8 cellular contexts compared by ENCODE assay signal in the genomic region with DNA sequence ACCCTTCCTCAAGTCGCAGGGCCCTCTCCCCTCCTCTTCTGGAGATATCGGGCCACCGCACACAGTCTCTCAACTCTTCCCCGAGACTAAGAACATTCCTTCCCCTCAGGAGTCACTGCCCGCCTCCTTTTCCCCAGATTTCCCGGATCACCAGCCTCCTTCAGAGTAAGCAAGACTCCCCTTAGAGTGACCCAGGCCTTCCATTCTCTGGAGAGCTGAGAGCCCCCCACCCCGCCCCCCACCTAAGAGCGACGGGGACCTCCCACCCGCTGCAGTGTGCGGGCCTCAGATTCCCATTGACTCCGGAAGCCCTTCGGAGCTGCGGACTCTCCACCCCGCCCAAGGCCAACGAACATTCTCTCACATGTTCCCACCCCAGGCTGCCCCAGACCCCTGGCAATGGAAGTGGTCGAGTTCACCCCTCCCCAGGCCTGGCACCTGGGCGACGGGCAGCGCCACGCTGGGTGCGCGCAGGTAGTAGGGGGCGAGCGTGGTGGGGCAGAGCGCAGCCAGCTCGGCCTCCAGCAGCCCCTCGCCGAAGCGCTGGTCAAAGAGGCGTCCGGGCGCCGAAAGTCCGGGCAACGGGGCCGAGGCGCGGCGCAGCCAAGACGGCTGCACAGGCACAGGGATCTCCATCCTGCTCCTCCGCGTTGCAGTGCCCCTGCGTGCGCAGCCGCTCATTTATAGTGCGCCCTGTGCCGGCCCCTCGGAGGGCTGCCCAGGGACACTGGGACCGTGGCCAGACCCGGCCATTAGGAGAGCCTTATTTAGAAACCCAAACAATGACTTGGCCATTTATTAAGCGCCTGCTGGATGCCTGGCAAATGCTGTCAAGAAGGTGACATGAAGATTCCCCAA. TPM values are rescaled to one million over a fixed set of nuclear protein-coding genes. Genes with fewer than 3 reads are reported as not detected.
DNase-seq lines count a peak whose midpoint lies in the region; ATAC-seq, FAIRE-seq and TF ChIP-seq lines count a peak whose summit lies in the region.

A gene with protein sequence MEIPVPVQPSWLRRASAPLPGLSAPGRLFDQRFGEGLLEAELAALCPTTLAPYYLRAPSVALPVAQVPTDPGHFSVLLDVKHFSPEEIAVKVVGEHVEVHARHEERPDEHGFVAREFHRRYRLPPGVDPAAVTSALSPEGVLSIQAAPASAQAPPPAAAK (minus strand): TSS at position 657 of the 858 bp plus-strand sequence. CDS start 21 bp downstream, at position 636.

- peak within 1 kb of the TSS in 10 of 11 experiments; percentile 76 to 97 (median 92); a peak in 20 of 22 replicates for H3K27ac ChIP-seq in BLaER1 treated with 17β-estradiol and CSF1 and Interleukin-3, amounts not matched to agents 10 nM and 100 nM

- no peaks in the 10 kb centered on the region for H3K9me3 ChIP-seq in BLaER1 treated with 17β-estradiol and CSF1 and Interleukin-3, amounts not matched to agents 10 nM and 100 nM (replicated peaks in 1 of 11)

- ATAC-seq in effector memory CD8-positive, alpha-beta T cell (replicated peaks), result no peak
- ATAC-seq in activated CD4-positive, CD25-positive, alpha-beta regulatory T cell treated with anti-CD3 and anti-CD28 coated beads, Interleukin-2, amount 50 U/mL, for 24 hours, result no peak
- ATAC-seq in GM18907 (IDR thresholded peaks at IDR 0.05; ENCODE audit: unreplicated experiment), result no peak

- H3K4me3 Mint-ChIP-seq in effector memory CD8-positive, alpha-beta T cell, result peak within 1 kb of the TSS; percentile 93 to 94

- H3K4me1 ChIP-seq in BLaER1 treated with 17β-estradiol and CSF1 and Interleukin-3, amounts not matched to agents 10 nM and 100 nM, result peaks cover 25 to 40% (median 31%) of the 10 kb centered on the region in 10 experiments

- TF ChIP-seq CTCF in NB4 (IDR thresholded peaks at IDR 0.05; ENCODE audit: low read depth, low read length), result no peak

- no peaks in the 10 kb centered on the region for H3K9me3 Mint-ChIP-seq in effector memory CD8-positive, alpha-beta T cell

- peaks cover 0 to 7% of the 10 kb centered on the region in 2 donors for H3K27me3 Mint-ChIP-seq in effector memory CD8-positive, alpha-beta T cell

- no peak for DNase-seq in NB4 (ENCODE audit: low read depth)
- no peak for DNase-seq in effector memory CD8-positive, alpha-beta T cell
- DNase-seq in mucosa of gallbladder (ENCODE audit: low spot score), result peak; percentile 65
- DNase-seq in NCI-H1092 treated with DMSO at 0.1 percent for 48 hours (lab: John Stamatoyannopoulos, UW), result no peak
- no peak for DNase-seq in RCC 7860 (ENCODE audit: low spot score)

- peaks cover 0 to 14% (median 10%) of the 10 kb centered on the region in 11 experiments; a peak in 12 of 22 replicates for H3K27me3 ChIP-seq in BLaER1 treated with 17β-estradiol and CSF1 and Interleukin-3, amounts not matched to agents 10 nM and 100 nM

- peak within 1 kb of the TSS; percentile 81 to 99 (median 95) for H3K4me2 ChIP-seq in BLaER1 treated with 17β-estradiol and CSF1 and Interleukin-3, amounts not matched to agents 10 nM and 100 nM

- peaks cover 20% of the 10 kb centered on the region for H3K36me3 Mint-ChIP-seq in effector memory CD8-positive, alpha-beta T cell (ENCODE audit: insufficient read depth)

- H4K20me1 ChIP-seq in BLaER1 treated with 17β-estradiol and CSF1 and Interleukin-3, amounts not matched to agents 10 nM and 100 nM, result peaks cover 0 to 24% (median 0%) of the 10 kb centered on the region in 11 experiments; a peak in 7 of 22 replicates

- TF ChIP-seq POLR2A in NB4 (IDR thresholded peaks at IDR 0.05; ENCODE audit: extremely low read depth, insufficient read length), result no peak

- H3K36me3 ChIP-seq in BLaER1 treated with 17β-estradiol and CSF1 and Interleukin-3, amounts not matched to agents 10 nM and 100 nM, result peaks cover 29 to 65% (median 50%) of the 10 kb centered on the region in 11 experiments

- peak within 1 kb of the TSS; percentile 62 to 98 (median 93); a peak in 21 of 22 replicates for H3K9ac ChIP-seq in BLaER1 treated with 17β-estradiol and CSF1 and Interleukin-3, amounts not matched to agents 10 nM and 100 nM

- peak within 1 kb of the TSS; percentile 96 to 97 for H3K27ac Mint-ChIP-seq in effector memory CD8-positive, alpha-beta T cell

- peaks cover 27 to 38% of the 10 kb centered on the region in 2 donors for H3K4me1 Mint-ChIP-seq in effector memory CD8-positive, alpha-beta T cell (ENCODE audit: low read depth in 2 of 2)

- peak within 1 kb of the TSS; percentile 80 to 97 (median 89) for H3K4me3 ChIP-seq in BLaER1 treated with 17β-estradiol and CSF1 and Interleukin-3, amounts not matched to agents 10 nM and 100 nM
- H3K4me3 ChIP-seq in NB4 (ENCODE audit: low read depth, low read length), result peak within 1 kb of the TSS; percentile 48

- no peak for FAIRE-seq in RCC 7860 (lab: Jason Lieb, UNC)

RNA-seq across cellular contexts. Expression of the gene that starts here (rescaled TPM):
- total RNA-seq in mucosa of gallbladder, result 654 TPM
